25 cellular contexts compared by ENCODE assay signal in genomic region chr22:16699336-16699735, GRCh38.
"Had no signal": no experiment of that assay in that cellular context is flagged by ENCODE, and none has a peak within 500 bp of the region (broad histone marks: within the 10 kb centered on the region; RNA-seq: fewer than 3 reads in every experiment).

No MANE protein-coding gene starts in this region.

- H3K36me3 ChIP-seq: colonic mucosa, esophagus muscularis mucosa, gastroesophageal sphincter, heart right ventricle, lower lobe of right lung, prostate gland, spleen, tibial artery had no signal

- H3K4me3 ChIP-seq: colonic mucosa, esophagus muscularis mucosa, gastroesophageal sphincter, heart right ventricle, lower lobe of right lung, prostate gland, skin epidermis, spleen, testis, tibial artery had no signal

- H3K4me1 ChIP-seq: colonic mucosa, esophagus muscularis mucosa, foreskin keratinocyte, gastroesophageal sphincter, heart right ventricle, lower lobe of right lung, prostate gland, spleen, testis, tibial artery had no signal

- H3K9me3 ChIP-seq: colonic mucosa, esophagus muscularis mucosa, gastroesophageal sphincter, heart right ventricle, lower lobe of right lung, prostate gland, spleen, testis, tibial artery had no signal

- ATAC-seq: foreskin keratinocyte; gastroesophageal sphincter; heart right ventricle; left colon; left ventricle myocardium superior; lower lobe of right lung; naive thymus-derived CD8-positive, alpha-beta T cell; right cardiac atrium; stimulated activated memory B cell treated with anti-CD40 and anti-IgM and Interleukin-4, amounts not matched to agents 10 μg/mL and 1 μg/mL and 100 μg/mL, for 72 hours; stimulated activated naive CD8-positive, alpha-beta T cell treated with anti-CD3 and anti-CD28 coated beads, Interleukin-15, Interleukin-2, amounts not matched to agents 100 U/mL and 50 U/mL, for 24 hours had no signal

- H3K27me3 ChIP-seq: colonic mucosa, esophagus muscularis mucosa, foreskin keratinocyte, gastroesophageal sphincter, heart right ventricle, spleen, testis, tibial artery had no signal

- H3K27ac ChIP-seq: colonic mucosa, epithelial cell of prostate, esophagus muscularis mucosa, foreskin keratinocyte, gastroesophageal sphincter, heart right ventricle, lower lobe of right lung, prostate gland, skin epidermis, spleen, testis, tibial artery had no signal

- DNase-seq: colonic mucosa; effector CD8-positive, alpha-beta T cell; endodermal cell; foreskin keratinocyte; heart right ventricle; hippocampal formation; left colon; left ventricle myocardium superior; lower lobe of right lung; naive thymus-derived CD8-positive, alpha-beta T cell; nephron progenitor cell; nucleus accumbens; right cardiac atrium; spleen; stimulated activated CD4-positive, alpha-beta T cell treated with anti-CD3 and anti-CD28 coated beads, Interleukin-4, amount 100 ng/mL, for 4 hours; stimulated activated naive CD8-positive, alpha-beta T cell treated with anti-CD3 and anti-CD28 coated beads, Interleukin-15, Interleukin-2, amounts not matched to agents 100 U/mL and 50 U/mL, for 24 hours; substantia nigra; testis; tibial artery had no signal
